23 cellular contexts compared by ENCODE assay signal in the genomic region with DNA sequence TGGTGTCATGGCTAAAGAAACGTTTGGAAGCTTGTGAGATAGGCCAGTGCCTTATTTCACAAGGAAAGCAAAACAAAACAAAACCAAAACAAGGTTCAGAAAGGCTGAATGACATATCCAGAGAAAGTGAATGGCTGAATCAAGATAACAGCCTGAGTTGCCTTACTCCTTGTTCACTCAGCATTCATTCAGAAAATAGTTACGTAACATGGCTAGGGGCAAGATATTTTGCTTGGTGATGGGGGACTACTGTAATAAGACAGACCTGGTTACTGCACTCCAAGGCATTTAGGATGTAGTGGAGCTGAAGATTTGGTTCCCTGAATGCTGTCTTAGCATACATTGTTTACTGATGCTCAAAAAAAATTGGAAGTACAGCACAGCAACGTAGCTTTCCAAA. TPM values are rescaled to one million over a fixed set of nuclear protein-coding genes. Genes with fewer than 3 reads are reported as not detected.
"Had no signal": no experiment of that assay in that cellular context is flagged by ENCODE, and none has a peak within 500 bp of the region (broad histone marks: within the 10 kb centered on the region; RNA-seq: fewer than 3 reads in every experiment).

No MANE protein-coding gene starts in this region.

- DNase-seq: activated B cell treated with CpG ODN at 0.5 μM for 24 hours; activated CD4-positive, alpha-beta T cell treated with anti-CD3 and anti-CD28 coated beads for 36 hours; activated CD4-positive, alpha-beta T cell treated with anti-CD3 and anti-CD28 coated beads, Interleukin-2, amount 50 U/mL, for 4 hours; activated CD8-positive, alpha-beta memory T cell treated with anti-CD3 and anti-CD28 coated beads for 24 hours; activated CD8-positive, alpha-beta memory T cell treated with anti-CD3 and anti-CD28 coated beads, Interleukin-2, amount 50 U/mL, for 4 hours; activated naive CD4-positive, alpha-beta T cell treated with anti-CD3 and anti-CD28 coated beads for 36 hours; activated naive CD8-positive, alpha-beta T cell treated with anti-CD3 and anti-CD28 coated beads, Interleukin-2, amount 10 ng/mL, durations not matched to agents 7 days and 5 days; activated T-cell treated with anti-CD3 and anti-CD28 coated beads, Interleukin-2, amount 50 U/mL, for 24 hours; caudate nucleus; effector CD4-positive, alpha-beta T cell; heart left ventricle; naive thymus-derived CD4-positive, alpha-beta T cell; right cardiac atrium; stimulated activated CD4-positive, alpha-beta T cell treated with anti-CD3 and anti-CD28 coated beads, Interleukin-12 subunit alpha, Interleukin-12 subunit beta, amount 100 ng/mL, for 4 hours; substantia nigra; thyroid gland had no signal

- H3K27me3 ChIP-seq: esophagus muscularis mucosa, heart left ventricle, thyroid gland had no signal

- H3K4me3 ChIP-seq: esophagus muscularis mucosa, heart left ventricle, lung, thyroid gland had no signal

- H3K36me3 ChIP-seq: esophagus muscularis mucosa, heart left ventricle, thyroid gland had no signal

- FAIRE-seq: endometrium had no signal

- H3K27ac ChIP-seq: esophagus muscularis mucosa, thyroid gland had no signal

- ATAC-seq: activated CD4-positive, alpha-beta T cell treated with anti-CD3 and anti-CD28 coated beads for 36 hours; left lobe of liver; naive thymus-derived CD4-positive, alpha-beta T cell had no signal

- H3K9me3 ChIP-seq: esophagus muscularis mucosa, heart left ventricle, thyroid gland had no signal

RNA-seq across cellular contexts. Expression of a gene that starts 47.7 kb away (rescaled TPM):
- total RNA-seq: activated CD4-positive, alpha-beta T cell treated with anti-CD3 and anti-CD28 coated beads for 36 hours; activated naive CD4-positive, alpha-beta T cell treated with anti-CD3 and anti-CD28 coated beads for 36 hours; activated T-helper 2 cell treated with anti-CD3 and anti-CD28 coated beads, Interferon-gamma antibody, Interleukin-2, Interleukin-4, amounts not matched to agents 10 μg/mL and 5 μg/mL and 100 μg/mL, durations not matched to agents 14 hours and 24 hours and 36 hours; esophagus muscularis mucosa; kidney epithelial cell; left lobe of liver; naive thymus-derived CD4-positive, alpha-beta T cell; osteoblast; thyroid gland had no signal
- polyA plus RNA-seq: heart left ventricle; naive thymus-derived CD4-positive, alpha-beta T cell; right cardiac atrium had no signal
